Comparison of ENCODE assay signal across 8 cellular contexts in the genomic region with DNA sequence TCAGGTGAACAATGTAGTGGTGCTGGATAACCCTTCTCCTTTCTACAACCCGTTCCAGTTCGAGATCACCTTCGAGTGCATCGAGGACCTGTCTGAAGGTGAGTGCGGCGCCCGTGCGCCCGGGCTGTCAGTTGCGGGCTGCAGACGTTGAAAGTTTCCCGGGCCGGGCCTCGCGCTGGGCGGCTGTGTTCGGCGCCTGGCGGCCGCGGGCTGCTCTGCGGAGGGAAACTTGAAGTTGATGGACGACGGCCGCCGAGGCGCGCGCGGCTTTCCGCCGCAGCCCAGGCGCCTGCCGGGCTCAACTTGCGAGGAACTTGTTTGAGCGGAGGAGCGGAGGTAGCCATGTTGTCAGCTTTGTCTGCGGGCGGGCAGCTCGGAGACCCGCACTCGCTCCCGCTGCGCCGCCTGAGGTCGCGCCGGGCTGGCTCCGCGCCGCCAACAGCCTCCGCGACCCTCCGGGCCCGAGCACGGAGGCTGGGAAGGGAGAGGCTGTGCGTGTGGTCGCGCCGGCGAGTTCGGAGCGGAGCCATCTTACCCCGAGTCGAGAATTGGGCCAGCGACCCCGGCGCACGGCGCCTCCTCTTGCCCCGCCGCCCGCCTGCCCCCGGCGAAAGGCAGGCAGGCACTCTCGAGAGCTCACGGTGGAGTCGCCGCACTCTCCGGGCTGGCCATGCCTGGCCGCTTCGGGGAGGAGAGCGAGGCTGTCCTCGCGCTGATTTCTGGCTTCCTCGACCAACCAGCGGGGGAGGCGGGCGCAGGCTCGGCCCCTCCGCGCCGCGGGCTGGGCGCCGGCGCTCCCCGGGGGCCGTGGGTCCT. TPM values are rescaled to one million over a fixed set of nuclear protein-coding genes. Genes with fewer than 3 reads are reported as not detected.
A peak's percentile ranks its signal among the peaks of the same experiment; 100 is the strongest.
DNase-seq lines count a peak whose midpoint lies in the region; ATAC-seq and TF ChIP-seq lines count a peak whose summit lies in the region.

No MANE protein-coding gene starts in this region.

- no peaks in the 10 kb centered on the region for H3K36me3 ChIP-seq in Peyer's patch
- peaks cover 14% of the 10 kb centered on the region for H3K36me3 ChIP-seq in neuron (ENCODE audit: insufficient read depth, low read length)

- H3K9me3 ChIP-seq in Peyer's patch = no peaks in the 10 kb centered on the region
- H3K9me3 ChIP-seq in neuron (ENCODE audit: low read length) = no peaks in the 10 kb centered on the region

- TF ChIP-seq CTCF in Peyer's patch (IDR thresholded peaks at IDR 0.05) = peak in 2 of 6 experiments; percentile 24 to 29
- TF ChIP-seq CTCF in foreskin keratinocyte (conservative IDR thresholded peaks at IDR 0.05) = peak; percentile 1

- peak overlapping the region; percentile 88 to 98 (median 93) for H3K27ac ChIP-seq in Peyer's patch
- H3K27ac ChIP-seq in foreskin keratinocyte = peak overlapping the region; percentile 79
- H3K27ac ChIP-seq in substantia nigra (ENCODE audit: low read depth, low read length, poor library complexity, severe bottlenecking) = peak overlapping the region; percentile 84

- H3K4me1 ChIP-seq in Peyer's patch (peaks cover 0 to 18% (median 6%) of the 10 kb centered on the region in 4 donors), foreskin keratinocyte (no peaks in the 10 kb centered on the region), neuron (ENCODE audit: insufficient read depth, low read length) (peaks cover 31% of the 10 kb centered on the region)

- H3K4me3 ChIP-seq in Peyer's patch (peak overlapping the region; percentile 61 to 87 (median 84)), neuron (ENCODE audit: low read length) (peak overlapping the region; percentile 88)

- peak; percentile 37 for ATAC-seq in HG03439 (IDR thresholded peaks at IDR 0.05; ENCODE audit: unreplicated experiment)
- ATAC-seq in foreskin keratinocyte = peak; percentile 41

- TF ChIP-seq POLR2A in Peyer's patch (IDR thresholded peaks at IDR 0.05) = no peak

- H3K27me3 ChIP-seq in Peyer's patch (no peaks in the 10 kb centered on the region), foreskin keratinocyte (no peaks in the 10 kb centered on the region), neuron (ENCODE audit: insufficient read depth, low read length) (no peaks in the 10 kb centered on the region)

- H2AFZ ChIP-seq in neuron (ENCODE audit: low read depth, low read length) = peak overlapping the region; percentile 57

- DNase-seq in CD1c-positive myeloid dendritic cell (ENCODE audit: extremely low spot score) = peak; percentile 70
- DNase-seq in GM19240 (ENCODE audit: insufficient read length, low spot score) = peak; percentile 8
- peak; percentile 54 to 80 (median 78) for DNase-seq in Peyer's patch
- peak; percentile 87 for DNase-seq in activated effector memory CD4-positive, alpha-beta T cell treated with anti-CD3 and anti-CD28 coated beads, Interleukin-2, amount 50 U/mL, for 16 hours
- DNase-seq in foreskin keratinocyte = peak in 1 of 2 donors; percentile 38
- peak in 46 of 49 donors; percentile 17 to 83 (median 54) for DNase-seq in substantia nigra (lab: John Stamatoyannopoulos, UW)

RNA-seq across cellular contexts. Expression of gene ASF1A, which starts 0.7 kb away (rescaled TPM):
- 10 to 100 TPM in 1 of 4 donors, 1 to 10 TPM in 3; 5.5 to 14.0 (median 8.0) TPM for total RNA-seq in Peyer's patch
- 18.3 and 20.8 TPM in 2 replicates for total RNA-seq in foreskin keratinocyte
- polyA plus RNA-seq in foreskin keratinocyte = 13.0 and 14.7 TPM in 2 replicates

RNA-seq across cellular contexts. Expression of gene MCM9, which starts 40.3 kb away (rescaled TPM):
- total RNA-seq in Peyer's patch (10 to 100 TPM; 17.3 to 38.8 (median 23.0) TPM), foreskin keratinocyte (8.8 and 9.9 TPM in 2 replicates)
- polyA plus RNA-seq in foreskin keratinocyte = 1.7 and 2.0 TPM in 2 replicates
